Comparison of ENCODE assay signal across 15 cellular contexts in genomic region chr15:42057744-42058646, GRCh38. TPM values are rescaled to one million over a fixed set of nuclear protein-coding genes. Genes with fewer than 3 reads are reported as not detected.
DNase-seq lines count a peak whose midpoint lies in the region; ATAC-seq and TF ChIP-seq lines count a peak whose summit lies in the region.
"Had no signal": no experiment of that assay in that cellular context is flagged by ENCODE, and none has a peak within 500 bp of the region (broad histone marks: within the 10 kb centered on the region; RNA-seq: fewer than 3 reads in every experiment).

No MANE protein-coding gene starts in this region.

- peak overlapping the region; percentile 17 to 75 for H3K4me3 Mint-ChIP-seq in CD14-positive monocyte
- H3K4me3 Mint-ChIP-seq in natural killer cell treated with Interleukin-12 subunit alpha and Interleukin-12 subunit beta and Interleukin-15 and Interleukin-18, amount 100 ng/mL, for 72 hours: peak overlapping the region; percentile 36

- H3K27me3 ChIP-seq in esophagus (ENCODE audit: control insufficient read depth in 1 of 2, insufficient read depth in 2 of 2, low read length in 2 of 2): no peaks in the 10 kb centered on the region

- peak overlapping the region; percentile 96 to 99 for H3K27ac ChIP-seq in esophagus (ENCODE audit: low read depth in 2 of 2, low read length in 1 of 2)

- H3K9me3 Mint-ChIP-seq in CD14-positive monocyte: no peaks in the 10 kb centered on the region
- no peaks in the 10 kb centered on the region for H3K9me3 Mint-ChIP-seq in natural killer cell treated with Interleukin-12 subunit alpha and Interleukin-12 subunit beta and Interleukin-15 and Interleukin-18, amount 100 ng/mL, for 72 hours
- H3K9me3 Mint-ChIP-seq: activated CD4-positive, alpha-beta memory T cell treated with anti-CD3 and anti-CD28 coated beads for 36 hours; nephron progenitor cell; T-cell had no signal

- intact Hi-C loops in CD14-positive monocyte (cut with micrococcal nuclease): loop anchor here (2.0 to 5.0 kb wide), 2 partner anchors 69 to 71 kb away; no protein-coding TSS in a partner anchor

- H3K27me3 Mint-ChIP-seq in CD14-positive monocyte (ENCODE audit: low read depth in 3 of 3): peaks cover 8 to 20% (median 11%) of the 10 kb centered on the region in 3 donors
- peaks cover 28 to 30% of the 10 kb centered on the region in 2 donors for H3K27me3 Mint-ChIP-seq in natural killer cell treated with Interleukin-12 subunit alpha and Interleukin-12 subunit beta and Interleukin-15 and Interleukin-18, amount 100 ng/mL, for 72 hours

- 56 to 63% methylated on average over 7 of the region's 7 CpGs for WGBS in esophagus, 2 donors

- H3K9me3 ChIP-seq in esophagus (ENCODE audit: control insufficient read depth in 2 of 2, insufficient read depth in 1 of 2, low read depth in 1 of 2, low read length in 1 of 2): no peaks in the 10 kb centered on the region

- H3K36me3 ChIP-seq in esophagus (ENCODE audit: control insufficient read depth in 2 of 2, insufficient read depth in 2 of 2, low read length in 1 of 2): no peaks in the 10 kb centered on the region

- DNase-seq in CD14-positive monocyte (ENCODE audit: low spot score) (peak; percentile 53), NB4 (ENCODE audit: low read depth) (no peak), DMS114 treated with DMSO at 0.1 percent for 48 hours (lab: John Stamatoyannopoulos, UW; ENCODE audit: unreplicated experiment) (no peak), AML-193 (lab: John Stamatoyannopoulos, UW) (no peak), AG20443 (ENCODE audit: low spot score) (no peak)
- no peak for DNase-seq in natural killer cell treated with Interleukin-12 subunit alpha and Interleukin-12 subunit beta and Interleukin-15 and Interleukin-18, amount 100 ng/mL, for 72 hours (ENCODE audit: low spot score)
- DNase-seq: NCI-H2029 treated with DMSO at 0.1 percent for 48 hours, nephron progenitor cell had no signal

- ATAC-seq in natural killer cell treated with Interleukin-12 subunit alpha and Interleukin-12 subunit beta and Interleukin-15 and Interleukin-18, amount 100 ng/mL, for 72 hours: peak in 1 of 2 donors; percentile 4
- no peak for ATAC-seq in HG02642 (IDR thresholded peaks at IDR 0.05; ENCODE audit: poor library complexity, unreplicated experiment)

- no peak for TF ChIP-seq POLR2A in NB4 (IDR thresholded peaks at IDR 0.05; ENCODE audit: extremely low read depth, insufficient read length)

- peak overlapping the region; percentile 57 for H3K4me3 ChIP-seq in NB4 (ENCODE audit: low read depth, low read length)
- no peak overlapping the region for H3K4me3 ChIP-seq in esophagus (ENCODE audit: low read depth in 1 of 2, low read length in 2 of 2)

- no peak for TF ChIP-seq CTCF in CD14-positive monocyte (IDR thresholded peaks at IDR 0.05)
- TF ChIP-seq CTCF in NB4 (IDR thresholded peaks at IDR 0.05; ENCODE audit: low read depth, low read length): no peak

- H3K27ac Mint-ChIP-seq in CD14-positive monocyte: peak overlapping the region; percentile 42 to 97 (median 90)
- H3K27ac Mint-ChIP-seq in natural killer cell treated with Interleukin-12 subunit alpha and Interleukin-12 subunit beta and Interleukin-15 and Interleukin-18, amount 100 ng/mL, for 72 hours: peak overlapping the region; percentile 3 to 39
- H3K27ac Mint-ChIP-seq: activated CD4-positive, alpha-beta memory T cell treated with anti-CD3 and anti-CD28 coated beads for 36 hours; nephron progenitor cell; T-cell had no signal

- peaks cover 0 to 2% of the 10 kb centered on the region in 2 donors for H3K36me3 Mint-ChIP-seq in CD14-positive monocyte
- H3K36me3 Mint-ChIP-seq in natural killer cell treated with Interleukin-12 subunit alpha and Interleukin-12 subunit beta and Interleukin-15 and Interleukin-18, amount 100 ng/mL, for 72 hours: no peaks in the 10 kb centered on the region
- H3K36me3 Mint-ChIP-seq: activated CD4-positive, alpha-beta memory T cell treated with anti-CD3 and anti-CD28 coated beads for 36 hours; T-cell had no signal

- peaks cover 0 to 8% of the 10 kb centered on the region in 2 donors for H3K4me1 ChIP-seq in esophagus (ENCODE audit: control insufficient read depth in 2 of 2, insufficient read depth in 2 of 2, low read length in 1 of 2)

- H3K4me1 Mint-ChIP-seq in CD14-positive monocyte: peaks cover 26% of the 10 kb centered on the region
- H3K4me1 Mint-ChIP-seq in natural killer cell treated with Interleukin-12 subunit alpha and Interleukin-12 subunit beta and Interleukin-15 and Interleukin-18, amount 100 ng/mL, for 72 hours (ENCODE audit: low read depth in 2 of 2): peaks cover 5 to 13% of the 10 kb centered on the region in 2 donors

RNA-seq across cellular contexts. Expression of gene PLA2G4D, which starts 36.4 kb away (rescaled TPM):
- not detected for polyA plus RNA-seq in CD14-positive monocyte
- polyA plus RNA-seq in esophagus: 1 to 10 TPM; 1.0 to 4.5 TPM
- not detected for total RNA-seq in natural killer cell treated with Interleukin-12 subunit alpha and Interleukin-12 subunit beta and Interleukin-15 and Interleukin-18, amount 100 ng/mL, for 72 hours
- total RNA-seq: activated CD4-positive, alpha-beta memory T cell treated with anti-CD3 and anti-CD28 coated beads for 36 hours; kidney; T-cell had no signal

RNA-seq across cellular contexts. Expression of gene PLA2G4E, which starts 37.2 kb away (rescaled TPM):
- not detected for polyA plus RNA-seq in CD14-positive monocyte
- polyA plus RNA-seq in esophagus: 1 to 10 TPM; 1.2 to 2.5 TPM
- total RNA-seq in natural killer cell treated with Interleukin-12 subunit alpha and Interleukin-12 subunit beta and Interleukin-15 and Interleukin-18, amount 100 ng/mL, for 72 hours: not detected
- total RNA-seq: activated CD4-positive, alpha-beta memory T cell treated with anti-CD3 and anti-CD28 coated beads for 36 hours; cerebellum; G401; kidney; T-cell had no signal
